In the genomic region with DNA sequence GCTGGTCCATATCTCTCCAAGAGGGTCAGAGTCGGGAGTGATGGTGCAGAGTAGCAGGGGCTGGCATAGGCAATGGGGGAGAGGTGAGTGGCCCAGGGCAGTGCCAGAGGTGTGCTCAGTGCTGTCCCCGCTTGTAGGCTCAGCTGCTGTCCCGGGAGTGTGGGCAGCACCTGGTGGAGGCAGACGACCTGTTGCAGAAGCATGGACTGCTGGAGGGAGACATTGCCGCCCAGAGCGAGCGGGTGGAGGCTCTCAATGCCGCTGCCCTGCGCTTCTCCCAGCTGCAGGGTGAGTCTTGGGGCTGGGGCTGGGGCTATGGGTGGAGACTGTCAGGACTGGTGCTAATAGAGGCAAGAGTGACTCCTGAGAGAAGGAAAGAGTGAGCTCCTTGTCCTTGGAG, we compare ENCODE assay signal across 27 cellular contexts.
"Had no signal": no experiment of that assay in that cellular context is flagged by ENCODE, and none has a peak within 500 bp of the region (broad histone marks: within the 10 kb centered on the region; RNA-seq: fewer than 3 reads in every experiment).

No MANE protein-coding gene starts in this region.

- H3K4me1 Mint-ChIP-seq: immature natural killer cell, nephron had no signal

- H3K4me3 ChIP-seq: left lung, lower lobe of right lung, pancreas, prostate gland, skin epidermis, suprapubic skin, tibial nerve, upper lobe of left lung, vagina had no signal

- H3K9me3 Mint-ChIP-seq: naive thymus-derived CD8-positive, alpha-beta T cell; nephron; stimulated activated naive CD8-positive, alpha-beta T cell treated with anti-CD3 and anti-CD28 coated beads, Interleukin-15, Interleukin-2, amounts not matched to agents 100 ng/mL and 50 ng/mL, for 24 hours had no signal

- H3K27ac ChIP-seq: left lung, lower lobe of right lung, pancreas, prostate gland, skin epidermis, suprapubic skin, tibial nerve, upper lobe of left lung, vagina had no signal

- H3K36me3 Mint-ChIP-seq: naive thymus-derived CD8-positive, alpha-beta T cell had no signal

- H3K36me3 ChIP-seq: left lung, lower lobe of right lung, pancreas, prostate gland, suprapubic skin, upper lobe of left lung, vagina had no signal

- H3K9me3 ChIP-seq: left lung, lower lobe of right lung, pancreas, prostate gland, suprapubic skin, tibial nerve, upper lobe of left lung, vagina had no signal

- H3K27me3 ChIP-seq: pancreas, suprapubic skin, tibial nerve, upper lobe of left lung, vagina had no signal

- ATAC-seq: left colon; left lung; lower lobe of right lung; naive thymus-derived CD8-positive, alpha-beta T cell; pancreas; right cardiac atrium; sciatic nerve had no signal

- H3K4me1 ChIP-seq: left lung, lower lobe of right lung, pancreas, prostate gland, suprapubic skin, tibial nerve, upper lobe of left lung, vagina had no signal

- H3K27ac Mint-ChIP-seq: nephron; stimulated activated naive CD8-positive, alpha-beta T cell treated with anti-CD3 and anti-CD28 coated beads, Interleukin-15, Interleukin-2, amounts not matched to agents 100 ng/mL and 50 ng/mL, for 24 hours had no signal

- H3K4me3 Mint-ChIP-seq: immature natural killer cell; naive thymus-derived CD8-positive, alpha-beta T cell; nephron; neural crest cell; stimulated activated naive CD8-positive, alpha-beta T cell treated with anti-CD3 and anti-CD28 coated beads, Interleukin-15, Interleukin-2, amounts not matched to agents 100 ng/mL and 50 ng/mL, for 24 hours had no signal

- DNase-seq: immature natural killer cell; kidney; left colon; left lung; lower lobe of right lung; mammary epithelial cell; mesenchymal stem cell; naive thymus-derived CD8-positive, alpha-beta T cell; nucleus accumbens; pancreas; retina; right cardiac atrium; stimulated activated CD4-positive, alpha-beta T cell treated with anti-CD3 and anti-CD28 coated beads, Interleukin-12 subunit alpha, Interleukin-12 subunit beta, amount 100 ng/mL, for 4 hours; stimulated activated CD4-positive, alpha-beta T cell treated with anti-CD3 and anti-CD28 coated beads, Interleukin-15, amount 100 ng/mL, for 24 hours; stimulated activated CD4-positive, alpha-beta T cell treated with anti-CD3 and anti-CD28 coated beads, Interleukin-2, amount 100 ng/mL, for 24 hours; stimulated activated CD4-positive, alpha-beta T cell treated with anti-CD3 and anti-CD28 coated beads, Interleukin-4, amount 100 ng/mL, for 1 hour; stimulated activated naive CD4-positive, alpha-beta T cell had no signal
